18 cellular contexts compared by ENCODE assay signal in the genomic region with DNA sequence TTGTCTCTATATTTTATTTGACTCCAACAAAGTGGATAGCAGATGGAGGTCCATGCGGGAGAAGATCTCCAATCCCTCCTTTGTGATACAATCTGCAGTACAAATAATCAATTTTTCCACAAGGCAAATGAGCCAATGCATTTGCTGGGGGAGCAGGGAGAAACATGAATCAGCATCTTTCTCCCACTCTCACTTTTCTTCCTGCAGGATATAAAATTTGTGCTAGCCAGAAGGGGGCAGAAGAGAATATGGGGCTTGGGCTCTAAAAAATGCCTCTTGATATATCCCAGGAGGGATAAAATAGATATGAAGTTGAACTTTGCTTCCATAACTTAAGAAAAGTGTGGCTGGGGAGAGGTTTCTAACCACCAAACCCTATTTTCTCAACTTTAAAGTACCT. TPM values are rescaled to one million over a fixed set of nuclear protein-coding genes. Genes with fewer than 3 reads are reported as not detected.
DNase-seq lines count a peak whose midpoint lies in the region; ATAC-seq and TF ChIP-seq lines count a peak whose summit lies in the region.
"Had no signal": no experiment of that assay in that cellular context is flagged by ENCODE, and none has a peak within 500 bp of the region (broad histone marks: within the 10 kb centered on the region; RNA-seq: fewer than 3 reads in every experiment).

No MANE protein-coding gene starts in this region.

- no peaks in the 10 kb centered on the region for H3K4me1 ChIP-seq in Loucy (ENCODE audit: insufficient read depth, low read length, poor library complexity, severe bottlenecking)
- no peaks in the 10 kb centered on the region for H3K4me1 ChIP-seq in neural progenitor cell

- peaks cover 5% of the 10 kb centered on the region for H3K4me1 Mint-ChIP-seq in neural progenitor cell

- H3K27me3 ChIP-seq in Loucy (ENCODE audit: insufficient read depth, low read length, poor library complexity, severe bottlenecking) (no peaks in the 10 kb centered on the region), brain microvascular endothelial cell (replicated peaks) (no peaks in the 10 kb centered on the region), neural progenitor cell (no peaks in the 10 kb centered on the region)

- ATAC-seq in left colon (no peak), left lobe of liver (no peak)
- ATAC-seq in stimulated activated naive CD8-positive, alpha-beta T cell treated with anti-CD3 and anti-CD28 coated beads, Interleukin-15, Interleukin-2, amounts not matched to agents 100 U/mL and 50 U/mL, for 24 hours: no peak
- ATAC-seq: Panc1, T-cell had no signal

- in situ Hi-C loops in brain microvascular endothelial cell (cut with HindIII; ENCODE audit: low pct_ligation_motif_present, low sequenced_read_pairs): no loop called here

- H3K27ac ChIP-seq in brain microvascular endothelial cell (no peak overlapping the region), neural progenitor cell (no peak overlapping the region)

- H3K4me3 Mint-ChIP-seq in neural progenitor cell: no peak overlapping the region
- H3K4me3 Mint-ChIP-seq: CD4-positive, CD25-positive, alpha-beta regulatory T cell; T-cell had no signal

- H3F3A ChIP-seq in Loucy (ENCODE audit: low read depth): no peaks in the 10 kb centered on the region
- H3F3A ChIP-seq in neural progenitor cell (ENCODE audit: low read depth): no peaks in the 10 kb centered on the region

- no peak overlapping the region for H3K9ac ChIP-seq in Loucy (ENCODE audit: low read depth, low read length, poor library complexity, severe bottlenecking)
- H3K9ac ChIP-seq in neural progenitor cell: no peak overlapping the region

- intact Hi-C loops in left colon (cut with DNase I, micrococcal nuclease): no loop called here

- no peaks in the 10 kb centered on the region for H3K36me3 Mint-ChIP-seq in neural progenitor cell
- H3K36me3 Mint-ChIP-seq: CD4-positive, CD25-positive, alpha-beta regulatory T cell; T-cell had no signal

- no peaks in the 10 kb centered on the region for H3K36me3 ChIP-seq in Loucy (ENCODE audit: insufficient read depth, low read length)
- no peaks in the 10 kb centered on the region for H3K36me3 ChIP-seq in brain microvascular endothelial cell (replicated peaks)
- H3K36me3 ChIP-seq in neural progenitor cell: no peaks in the 10 kb centered on the region

- H3K4me2 ChIP-seq in Loucy (ENCODE audit: low read depth, low read length, poor library complexity, severe bottlenecking) (no peak overlapping the region), neural progenitor cell (no peak overlapping the region)

- H3K27me3 Mint-ChIP-seq in neural progenitor cell (ENCODE audit: insufficient read depth, low read depth): peaks cover 4% of the 10 kb centered on the region

- TF ChIP-seq CTCF in Loucy (conservative IDR thresholded peaks at IDR 0.05; ENCODE audit: low read length) (peak; percentile 45), brain microvascular endothelial cell (IDR thresholded peaks at IDR 0.05; ENCODE audit: low read depth, low read length, missing control alignments) (peak; percentile 15), neural progenitor cell (IDR thresholded peaks at IDR 0.05) (peak; percentile 10)

- no peaks in the 10 kb centered on the region for H3K9me3 Mint-ChIP-seq in neural progenitor cell

- H2AFZ ChIP-seq in Loucy (ENCODE audit: low read length) (no peak overlapping the region), neural progenitor cell (replicated peaks) (no peak overlapping the region)

- H3K9me3 ChIP-seq in Loucy (ENCODE audit: insufficient read depth, low read depth, low read length) (no peaks in the 10 kb centered on the region), neural progenitor cell (ENCODE audit: low read depth) (no peaks in the 10 kb centered on the region)

- H3K79me2 ChIP-seq in Loucy (ENCODE audit: insufficient read depth, low read length) (no peaks in the 10 kb centered on the region), neural progenitor cell (ENCODE audit: low read depth) (no peaks in the 10 kb centered on the region)

- H3K27ac Mint-ChIP-seq in neural progenitor cell: no peak overlapping the region
- H3K27ac Mint-ChIP-seq: CD4-positive, CD25-positive, alpha-beta regulatory T cell; T-cell had no signal

- DNase-seq in NCI-H146 (lab: John Stamatoyannopoulos, UW): peak; percentile 31
- DNase-seq in NCI-H146 treated with DMSO at 0.1 percent for 48 hours (lab: John Stamatoyannopoulos, UW; ENCODE audit: unreplicated experiment): no peak
- no peak for DNase-seq in brain microvascular endothelial cell
- DNase-seq in neural progenitor cell (ENCODE audit: low spot score): no peak
- DNase-seq in left colon: no peak
- no peak for DNase-seq in left lobe of liver (ENCODE audit: low spot score)
- no peak for DNase-seq in stimulated activated naive CD8-positive, alpha-beta T cell treated with anti-CD3 and anti-CD28 coated beads, Interleukin-15, Interleukin-2, amounts not matched to agents 100 U/mL and 50 U/mL, for 24 hours
- DNase-seq: 8988T; CD4-positive, CD25-positive, alpha-beta regulatory T cell; H7; NCI-H1417 treated with DMSO at 0.1 percent for 48 hours; NCI-H1930; NCI-H748 treated with DMSO at 0.1 percent for 48 hours; T-cell had no signal

- no peak overlapping the region for H3K4me3 ChIP-seq in Loucy (ENCODE audit: low read length, poor library complexity, severe bottlenecking)
- no peak overlapping the region for H3K4me3 ChIP-seq in brain microvascular endothelial cell (ENCODE audit: low read depth, low read length)
- no peak overlapping the region for H3K4me3 ChIP-seq in neural progenitor cell

- H4K20me1 ChIP-seq in Loucy (ENCODE audit: insufficient read depth, low read length, poor library complexity, severe bottlenecking) (no peaks in the 10 kb centered on the region), neural progenitor cell (ENCODE audit: low read depth) (no peaks in the 10 kb centered on the region)

- H3K9me2 ChIP-seq in Loucy (replicated peaks; ENCODE audit: low read depth, low read length): no peaks in the 10 kb centered on the region

RNA-seq across cellular contexts. Expression of a gene that starts 38.3 kb away (rescaled TPM):
- not detected in 2 replicates for total RNA-seq in neural progenitor cell (ENCODE audit: low replicate concordance)
- total RNA-seq in left colon: 10 to 100 TPM; 25.5 to 56.8 TPM
- not detected for total RNA-seq in left lobe of liver
- total RNA-seq: CD4-positive, CD25-positive, alpha-beta regulatory T cell; H7; M059J; NCI-H460; T-cell had no signal

RNA-seq across cellular contexts. Expression of a gene that starts 41.2 kb away (rescaled TPM):
- total RNA-seq in neural progenitor cell (ENCODE audit: low replicate concordance) (25.0 and 28.8 TPM in 2 replicates), left colon (100 to 1,000 TPM in 1 of 2 donors, 10 to 100 TPM in 1; 91.6 to 164 TPM), left lobe of liver (58.0 TPM)

Comparison
In these comparisons a context has a peak if more than half of its experiments do, and no peak if none do; other contexts are left out.
1. RNA of a gene that starts 38.3 kb away (total RNA-seq): 25.5 to 56.8 TPM in left colon; not detected in neural progenitor cell and not detected in left lobe of liver (single experiment); every median in the first group is over 10 times any median in the second.
2. Peak in every context shown above with its lines, with median percentiles within 50 percentile points of each other: CTCF ChIP-seq.